ENCODE assay signal across 21 cellular contexts in the genomic region with DNA sequence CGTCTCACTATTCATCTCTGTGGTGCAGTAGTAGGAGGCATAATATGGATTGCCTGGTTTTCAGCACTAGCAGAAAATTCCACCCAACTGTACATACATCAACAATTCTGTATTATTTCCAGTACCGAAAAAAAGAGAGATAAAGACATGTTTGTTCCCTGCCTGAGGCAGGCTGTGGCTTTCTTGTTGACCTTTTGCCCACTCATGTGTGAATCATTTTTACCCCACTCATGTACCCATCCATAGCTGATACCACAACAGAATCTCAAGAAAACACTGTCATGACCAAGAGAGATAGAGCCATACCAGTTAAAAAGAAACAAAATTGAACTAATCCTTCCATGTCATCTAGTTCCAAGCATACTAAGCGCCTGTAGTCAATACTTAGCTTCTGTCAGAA.
"Had no signal": no experiment of that assay in that cellular context is flagged by ENCODE, and none has a peak within 500 bp of the region (broad histone marks: within the 10 kb centered on the region; RNA-seq: fewer than 3 reads in every experiment).

No MANE protein-coding gene starts in this region.

- H3K4me1 ChIP-seq: adrenal gland, heart left ventricle, tibial artery, uterus had no signal

- H3K27ac ChIP-seq: adrenal gland, heart left ventricle, tibial artery, uterus had no signal

- H3K36me3 ChIP-seq: adrenal gland, heart left ventricle, tibial artery, uterus had no signal

- H3K9me3 Mint-ChIP-seq: activated CD4-positive, alpha-beta T cell treated with anti-CD3 and anti-CD28 coated beads, Interleukin-2, amount 10 ng/mL, durations not matched to agents 7 days and 5 days; activated naive CD4-positive, alpha-beta T cell treated with anti-CD3 and anti-CD28 coated beads, Interleukin-2, amount 10 ng/mL, durations not matched to agents 7 days and 5 days; dendritic cell treated with granulocyte-macrophage colony-stimulating factor and Interleukin-4, amounts not matched to agents 40 ng/mL and 50 ng/mL, for 4 days; effector memory CD8-positive, alpha-beta T cell; neural crest cell had no signal

- H3K27ac Mint-ChIP-seq: activated CD4-positive, alpha-beta T cell treated with anti-CD3 and anti-CD28 coated beads, Interleukin-2, amount 10 ng/mL, durations not matched to agents 7 days and 5 days; activated naive CD4-positive, alpha-beta T cell treated with anti-CD3 and anti-CD28 coated beads, Interleukin-2, amount 10 ng/mL, durations not matched to agents 7 days and 5 days; brain; dendritic cell treated with granulocyte-macrophage colony-stimulating factor and Interleukin-4, amounts not matched to agents 40 ng/mL and 50 ng/mL, for 4 days; effector memory CD8-positive, alpha-beta T cell had no signal

- H3K9me3 ChIP-seq: adrenal gland, heart left ventricle, tibial artery, uterus had no signal

- H3K27me3 Mint-ChIP-seq: activated CD4-positive, alpha-beta T cell treated with anti-CD3 and anti-CD28 coated beads, Interleukin-2, amount 10 ng/mL, durations not matched to agents 7 days and 5 days; activated naive CD4-positive, alpha-beta T cell treated with anti-CD3 and anti-CD28 coated beads, Interleukin-2, amount 10 ng/mL, durations not matched to agents 7 days and 5 days; brain; dendritic cell treated with granulocyte-macrophage colony-stimulating factor and Interleukin-4, amounts not matched to agents 40 ng/mL and 50 ng/mL, for 4 days; effector memory CD8-positive, alpha-beta T cell had no signal

- H3K4me1 Mint-ChIP-seq: activated CD4-positive, alpha-beta T cell treated with anti-CD3 and anti-CD28 coated beads, Interleukin-2, amount 10 ng/mL, durations not matched to agents 7 days and 5 days; activated naive CD4-positive, alpha-beta T cell treated with anti-CD3 and anti-CD28 coated beads, Interleukin-2, amount 10 ng/mL, durations not matched to agents 7 days and 5 days; brain had no signal

- H3K4me3 Mint-ChIP-seq: activated CD4-positive, alpha-beta T cell treated with anti-CD3 and anti-CD28 coated beads, Interleukin-2, amount 10 ng/mL, durations not matched to agents 7 days and 5 days; activated naive CD4-positive, alpha-beta T cell treated with anti-CD3 and anti-CD28 coated beads, Interleukin-2, amount 10 ng/mL, durations not matched to agents 7 days and 5 days; brain; dendritic cell treated with granulocyte-macrophage colony-stimulating factor and Interleukin-4, amounts not matched to agents 40 ng/mL and 50 ng/mL, for 4 days; effector memory CD8-positive, alpha-beta T cell; neural crest cell had no signal

- DNase-seq: activated CD4-positive, alpha-beta T cell treated with anti-CD3 and anti-CD28 coated beads, Interleukin-2, amount 10 ng/mL, durations not matched to agents 7 days and 5 days; activated CD4-positive, CD25-positive, alpha-beta regulatory T cell; activated CD8-positive, alpha-beta memory T cell treated with anti-CD3 and anti-CD28 coated beads for 24 hours; activated naive CD4-positive, alpha-beta T cell treated with anti-CD3 and anti-CD28 coated beads, Interleukin-2, amount 10 ng/mL, durations not matched to agents 7 days and 5 days; adrenal gland; cerebellar nuclear complex; effector memory CD8-positive, alpha-beta T cell; heart left ventricle; left colon; stimulated activated CD4-positive, alpha-beta T cell treated with anti-CD3 and anti-CD28 coated beads, Interleukin-2, amount 100 ng/mL, for 24 hours; T-helper 1 cell; tibial artery; uterus had no signal

- FAIRE-seq: frontal cortex, islet of Langerhans had no signal

- ATAC-seq: effector memory CD8-positive, alpha-beta T cell; heart left ventricle; left colon; sciatic nerve; SK-N-SH treated with all-trans-retinoic acid at 6 μM for 48 hours had no signal

- H3K4me3 ChIP-seq: adrenal gland, heart left ventricle, lung, tibial artery, uterus had no signal

- H3K27me3 ChIP-seq: adrenal gland, heart left ventricle, tibial artery, uterus had no signal
